In the genomic region with DNA sequence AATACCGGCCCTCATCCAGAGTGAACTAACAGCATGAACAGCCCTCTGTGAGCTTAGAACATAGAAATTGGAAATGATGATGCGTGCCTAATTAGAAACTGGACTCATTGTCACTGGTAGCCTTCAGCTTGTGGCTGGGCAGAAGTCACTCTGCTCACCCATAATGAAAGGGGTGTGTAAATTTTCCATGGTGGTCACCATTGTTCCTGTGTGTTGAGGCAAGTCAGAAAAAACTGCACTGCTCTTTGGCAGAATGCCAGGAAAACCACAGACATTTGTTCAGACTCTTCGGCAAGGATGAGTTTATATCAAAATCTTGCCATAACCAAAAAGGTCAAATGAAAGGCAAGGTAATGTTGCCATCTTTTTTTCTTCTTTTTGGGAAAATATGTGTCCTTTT, we compare ENCODE assay signal across 1 cellular context.
TF ChIP-seq lines count a peak whose summit lies in the region.

No MANE protein-coding gene starts in this region.

TF ChIP-seq in GM12878, 131 proteins besides CTCF, POLR2A, EP300 and RAD21 (continued from another document):
- TF ChIP-seq, protein P1, sequence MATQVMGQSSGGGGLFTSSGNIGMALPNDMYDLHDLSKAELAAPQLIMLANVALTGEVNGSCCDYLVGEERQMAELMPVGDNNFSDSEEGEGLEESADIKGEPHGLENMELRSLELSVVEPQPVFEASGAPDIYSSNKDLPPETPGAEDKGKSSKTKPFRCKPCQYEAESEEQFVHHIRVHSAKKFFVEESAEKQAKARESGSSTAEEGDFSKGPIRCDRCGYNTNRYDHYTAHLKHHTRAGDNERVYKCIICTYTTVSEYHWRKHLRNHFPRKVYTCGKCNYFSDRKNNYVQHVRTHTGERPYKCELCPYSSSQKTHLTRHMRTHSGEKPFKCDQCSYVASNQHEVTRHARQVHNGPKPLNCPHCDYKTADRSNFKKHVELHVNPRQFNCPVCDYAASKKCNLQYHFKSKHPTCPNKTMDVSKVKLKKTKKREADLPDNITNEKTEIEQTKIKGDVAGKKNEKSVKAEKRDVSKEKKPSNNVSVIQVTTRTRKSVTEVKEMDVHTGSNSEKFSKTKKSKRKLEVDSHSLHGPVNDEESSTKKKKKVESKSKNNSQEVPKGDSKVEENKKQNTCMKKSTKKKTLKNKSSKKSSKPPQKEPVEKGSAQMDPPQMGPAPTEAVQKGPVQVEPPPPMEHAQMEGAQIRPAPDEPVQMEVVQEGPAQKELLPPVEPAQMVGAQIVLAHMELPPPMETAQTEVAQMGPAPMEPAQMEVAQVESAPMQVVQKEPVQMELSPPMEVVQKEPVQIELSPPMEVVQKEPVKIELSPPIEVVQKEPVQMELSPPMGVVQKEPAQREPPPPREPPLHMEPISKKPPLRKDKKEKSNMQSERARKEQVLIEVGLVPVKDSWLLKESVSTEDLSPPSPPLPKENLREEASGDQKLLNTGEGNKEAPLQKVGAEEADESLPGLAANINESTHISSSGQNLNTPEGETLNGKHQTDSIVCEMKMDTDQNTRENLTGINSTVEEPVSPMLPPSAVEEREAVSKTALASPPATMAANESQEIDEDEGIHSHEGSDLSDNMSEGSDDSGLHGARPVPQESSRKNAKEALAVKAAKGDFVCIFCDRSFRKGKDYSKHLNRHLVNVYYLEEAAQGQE (IDR thresholded peaks at IDR 0.05; ENCODE audit: low read depth, low read length): no peak
- TF ChIP-seq CHD2 (IDR thresholded peaks at IDR 0.05; ENCODE audit: borderline replicate concordance, low read depth, low read length) (no peak), SMC3 (IDR thresholded peaks at IDR 0.05; ENCODE audit: borderline replicate concordance, low read length) (no peak), RB1 (IDR thresholded peaks at IDR 0.05; ENCODE audit: borderline replicate concordance) (no peak), KDM1A (IDR thresholded peaks at IDR 0.05; ENCODE audit: borderline replicate concordance) (no peak), RCOR1 (conservative IDR thresholded peaks at IDR 0.05; ENCODE audit: low read depth, low read length) (no peak), HDAC6 (IDR thresholded peaks at IDR 0.05; ENCODE audit: unreplicated experiment) (no peak), MEF2A (IDR thresholded peaks at IDR 0.05; ENCODE audit: insufficient read depth, low read depth, low read length) (no peak), SUPT20H (IDR thresholded peaks at IDR 0.05; ENCODE audit: borderline replicate concordance, control insufficient read depth, low read depth, low read length) (no peak)
- TF ChIP-seq, protein P2, sequence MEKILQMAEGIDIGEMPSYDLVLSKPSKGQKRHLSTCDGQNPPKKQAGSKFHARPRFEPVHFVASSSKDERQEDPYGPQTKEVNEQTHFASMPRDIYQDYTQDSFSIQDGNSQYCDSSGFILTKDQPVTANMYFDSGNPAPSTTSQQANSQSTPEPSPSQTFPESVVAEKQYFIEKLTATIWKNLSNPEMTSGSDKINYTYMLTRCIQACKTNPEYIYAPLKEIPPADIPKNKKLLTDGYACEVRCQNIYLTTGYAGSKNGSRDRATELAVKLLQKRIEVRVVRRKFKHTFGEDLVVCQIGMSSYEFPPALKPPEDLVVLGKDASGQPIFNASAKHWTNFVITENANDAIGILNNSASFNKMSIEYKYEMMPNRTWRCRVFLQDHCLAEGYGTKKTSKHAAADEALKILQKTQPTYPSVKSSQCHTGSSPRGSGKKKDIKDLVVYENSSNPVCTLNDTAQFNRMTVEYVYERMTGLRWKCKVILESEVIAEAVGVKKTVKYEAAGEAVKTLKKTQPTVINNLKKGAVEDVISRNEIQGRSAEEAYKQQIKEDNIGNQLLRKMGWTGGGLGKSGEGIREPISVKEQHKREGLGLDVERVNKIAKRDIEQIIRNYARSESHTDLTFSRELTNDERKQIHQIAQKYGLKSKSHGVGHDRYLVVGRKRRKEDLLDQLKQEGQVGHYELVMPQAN (conservative IDR thresholded peaks at IDR 0.05): no peak
